14 cellular contexts compared by ENCODE assay signal in the genomic region with DNA sequence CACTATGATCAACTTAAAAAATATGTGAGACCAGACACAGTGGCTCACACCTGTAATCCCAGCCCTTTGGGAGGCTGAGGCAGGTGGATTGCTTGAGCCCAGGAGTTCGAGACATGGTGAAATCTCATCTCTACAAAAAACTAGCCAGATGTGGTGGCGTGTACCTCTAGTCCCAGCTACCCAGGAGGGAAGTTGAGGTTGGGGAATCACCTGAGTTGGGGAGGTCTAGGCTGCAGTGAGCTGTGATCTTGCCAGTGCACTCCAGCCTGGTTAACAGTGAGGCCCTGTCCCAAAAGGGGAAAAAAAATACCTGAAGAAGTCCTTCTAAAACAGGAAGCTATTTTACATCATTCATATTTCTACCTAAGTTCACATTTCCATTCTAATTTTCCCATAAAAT.
DNase-seq lines count a peak whose midpoint lies in the region; ATAC-seq, FAIRE-seq and TF ChIP-seq lines count a peak whose summit lies in the region.
"Had no signal": no experiment of that assay in that cellular context is flagged by ENCODE, and none has a peak within 500 bp of the region (broad histone marks: within the 10 kb centered on the region; RNA-seq: fewer than 3 reads in every experiment).

No MANE protein-coding gene starts in this region.

- H3K4me1 ChIP-seq in GM12878 (ENCODE audit: control insufficient read depth, insufficient read depth, low read length): peaks cover 14% of the 10 kb centered on the region

- 16% methylated on average over 2 of the region's 2 CpGs for WGBS in GM12878 (ENCODE audit: insufficient coverage, insufficient replicate concordance, low lambda C conversion rate, missing lambda C conversion rate)

- SMC1A ChIA-PET in GM12878 (lab: Charles Lee; ENCODE audit: uncharacterized antibody, unreplicated experiment): interaction anchor here (1.1 kb wide), 1 partner anchor 187 kb away, joined by 5 read pairs; no protein-coding TSS in a partner anchor

- H3K27ac ChIP-seq in GM12878 (ENCODE audit: control insufficient read depth, insufficient read depth): peak overlapping the region; percentile 72; the same call in 1 of the 2 replicates

- RAD21 ChIA-PET in GM12878 (lab: Charles Lee; ENCODE audit: unreplicated experiment): interaction anchor here (0.9 kb wide), 1 partner anchor 181 kb away, joined by 3 read pairs; no protein-coding TSS in a partner anchor

- TF ChIP-seq EP300 in GM12878 (IDR thresholded peaks at IDR 0.05; ENCODE audit: borderline replicate concordance in 1 of 2, control insufficient read depth in 1 of 2, low read depth in 2 of 2, low read length in 2 of 2): no peak

- TF ChIP-seq POLR2A in GM12878 (IDR thresholded peaks at IDR 0.05; ENCODE audit: low read depth, low read length): no peak

- BruUV-seq in GM12878 (replicated peaks; lab: Mats Ljungman, UMichigan): no TSS peak

- in situ Hi-C loops in GM12878 (cut with MboI): no loop called here

- no peak for FAIRE-seq in GM12878 (lab: Jason Lieb, UNC)
- FAIRE-seq: H1 had no signal

- ATAC-seq in GM18870 (IDR thresholded peaks at IDR 0.05; ENCODE audit: unreplicated experiment) (peak; percentile 53), GM21526 (IDR thresholded peaks at IDR 0.05; ENCODE audit: low FRiP score, unreplicated experiment) (peak; percentile 31), HG03060 (IDR thresholded peaks at IDR 0.05; ENCODE audit: low read depth, unreplicated experiment) (peak; percentile 26), GM12878 (peak; percentile 78)

- TF ChIP-seq RAD21 in GM12878 (IDR thresholded peaks at IDR 0.05; ENCODE audit: insufficient read depth, low read depth, low read length): no peak

- CTCF ChIA-PET in GM12878 (lab: Yijun Ruan, JAX): interaction anchor here (1.3 kb wide), 1 partner anchor 302 kb away, joined by 3 read pairs; no protein-coding TSS in a partner anchor

- no peaks in the 10 kb centered on the region for H3K27me3 ChIP-seq in GM12878 (replicated peaks in 1 of 2; ENCODE audit: control insufficient read depth in 2 of 2, insufficient read depth in 2 of 2, low read length in 1 of 2)

- peak overlapping the region; percentile 55 for H2AFZ ChIP-seq in GM12878 (ENCODE audit: control insufficient read depth, low read depth, low read length)

- H3K79me2 ChIP-seq in GM12878 (ENCODE audit: control insufficient read depth, insufficient read depth, low read length): no peaks in the 10 kb centered on the region

- POLR2A ChIA-PET in GM12878 (lab: Charles Lee): no interaction called here

- no peaks in the 10 kb centered on the region for H4K20me1 ChIP-seq in GM12878 (ENCODE audit: control insufficient read depth, insufficient read depth)

- TF ChIP-seq CTCF in GM12878 (IDR thresholded peaks at IDR 0.05 in 2 of 3, conservative IDR thresholded peaks at IDR 0.05 in 1 of 3; ENCODE audit: control insufficient read depth in 2 of 3, extremely low read depth in 1 of 3, insufficient read depth in 1 of 3, low read depth in 3 of 3, low read length in 3 of 3): no peak

- no peaks in the 10 kb centered on the region for H3K9me3 ChIP-seq in GM12878 (replicated peaks; ENCODE audit: control insufficient read depth, insufficient read depth, low read length)

- no peaks in the 10 kb centered on the region for H3K36me3 ChIP-seq in GM12878 (ENCODE audit: control insufficient read depth in 2 of 2, insufficient read depth in 2 of 2, low read length in 1 of 2)

- H3K4me3 ChIP-seq in GM12878: no peak overlapping the region

- intact Hi-C loops in GM12878 (cut with micrococcal nuclease; ENCODE audit: unreplicated experiment): no loop called here

- no peak overlapping the region for H3K9ac ChIP-seq in GM12878 (ENCODE audit: control insufficient read depth, insufficient read depth, low read length)

- DNase-seq in GM12878 (ENCODE audit: low read depth, low spot score): peak; percentile 17
- DNase-seq in SW 1271 (lab: John Stamatoyannopoulos, UW): no peak
- DNase-seq in NCI-H524 treated with DMSO at 0.1 percent for 48 hours (lab: John Stamatoyannopoulos, UW): no peak
- no peak for DNase-seq in NOMO-1 treated with dmso at 0.1 percent for 144 hours (lab: John Stamatoyannopoulos, UW; ENCODE audit: unreplicated experiment)
- DNase-seq in activated CD4-positive, CD25-positive, alpha-beta regulatory T cell (lab: John Stamatoyannopoulos, UW): no peak
- DNase-seq: activated gamma-delta T cell; caudate nucleus; CD4-positive, alpha-beta memory T cell; NCI-H1417 treated with DMSO at 0.1 percent for 48 hours; stimulated activated CD4-positive, alpha-beta T cell treated with anti-CD3 and anti-CD28 coated beads, Interleukin-2, amount 100 ng/mL, for 24 hours had no signal

- H3K4me2 ChIP-seq in GM12878 (ENCODE audit: control insufficient read depth, insufficient read depth): peak overlapping the region; percentile 80

TF ChIP-seq in GM12878, 131 proteins besides CTCF, POLR2A, EP300 and RAD21:
- TF ChIP-seq MEF2B (IDR thresholded peaks at IDR 0.05; ENCODE audit: partially characterized antibody, poor library complexity, severe bottlenecking): no peak
- peak; percentile 76 for TF ChIP-seq RUNX3 (IDR thresholded peaks at IDR 0.05; ENCODE audit: low read length)
- no peak for TF ChIP-seq LARP7 (IDR thresholded peaks at IDR 0.05)

Comparison
In these comparisons a context has a peak if more than half of its experiments do, and no peak if none do; other contexts are left out.
1. ATAC-seq: peak in every context shown above with its lines; median percentile 78 in GM12878; 53 in GM18870; 31 in GM21526; 26 in HG03060.